27 cellular contexts compared by ENCODE assay signal in the genomic region with DNA sequence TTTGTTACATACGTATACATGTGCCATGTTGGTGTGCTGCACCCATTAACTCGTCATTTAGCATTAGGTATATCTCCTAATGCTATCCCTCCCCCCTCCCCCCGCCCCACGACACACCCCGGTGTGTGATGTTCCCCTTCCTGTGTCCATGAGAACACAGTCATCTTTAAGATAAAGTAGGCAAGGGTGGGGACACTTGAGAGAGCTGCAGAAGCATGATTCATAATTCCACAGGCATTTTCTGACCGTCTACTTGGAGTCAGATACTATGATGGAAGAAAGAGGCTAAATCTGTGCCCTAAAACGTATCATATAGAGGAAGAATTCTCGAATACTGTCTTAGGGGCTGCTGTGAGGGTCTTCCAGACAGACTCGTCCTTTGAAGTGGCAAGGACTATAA.
"Had no signal": no experiment of that assay in that cellular context is flagged by ENCODE, and none has a peak within 500 bp of the region (broad histone marks: within the 10 kb centered on the region; RNA-seq: fewer than 3 reads in every experiment).

No MANE protein-coding gene starts in this region.

- H3K4me3 Mint-ChIP-seq: activated CD4-positive, alpha-beta T cell treated with anti-CD3 and anti-CD28 coated beads, Interleukin-2, amount 10 ng/mL, durations not matched to agents 24 days and 14 days; activated CD8-positive, alpha-beta T cell treated with anti-CD3 and anti-CD28 coated beads for 36 hours; activated naive CD4-positive, alpha-beta T cell treated with anti-CD3 and anti-CD28 coated beads, Interleukin-2, amount 50 U/mL, for 24 hours; activated naive CD8-positive, alpha-beta T cell treated with anti-CD3 and anti-CD28 coated beads, Interleukin-2, amount 10 ng/mL, durations not matched to agents 7 days and 5 days; activated T-cell treated with anti-CD3 and anti-CD28 coated beads, Interleukin-2, amount 50 U/mL, for 24 hours had no signal

- ATAC-seq: activated CD8-positive, alpha-beta T cell treated with anti-CD3 and anti-CD28 coated beads for 36 hours had no signal

- H3K27ac ChIP-seq: ascending aorta, Peyer's patch had no signal

- H3K27me3 ChIP-seq: ascending aorta, MG63, Peyer's patch had no signal

- H3K4me1 ChIP-seq: ascending aorta, Peyer's patch had no signal

- H3K36me3 ChIP-seq: ascending aorta, MG63, Peyer's patch had no signal

- H3K27ac Mint-ChIP-seq: activated CD4-positive, alpha-beta T cell treated with anti-CD3 and anti-CD28 coated beads, Interleukin-2, amount 10 ng/mL, durations not matched to agents 24 days and 14 days; activated CD8-positive, alpha-beta T cell treated with anti-CD3 and anti-CD28 coated beads for 36 hours; activated naive CD4-positive, alpha-beta T cell treated with anti-CD3 and anti-CD28 coated beads, Interleukin-2, amount 50 U/mL, for 24 hours; activated naive CD8-positive, alpha-beta T cell treated with anti-CD3 and anti-CD28 coated beads, Interleukin-2, amount 10 ng/mL, durations not matched to agents 7 days and 5 days; activated T-cell treated with anti-CD3 and anti-CD28 coated beads, Interleukin-2, amount 50 U/mL, for 24 hours; activated T-helper 2 cell treated with anti-CD3 and anti-CD28 coated beads, Interferon-gamma antibody, Interleukin-2, Interleukin-4, amounts not matched to agents 10 μg/mL and 5 μg/mL and 100 μg/mL, durations not matched to agents 14 hours and 24 hours and 36 hours had no signal

- H3K27me3 Mint-ChIP-seq: activated CD4-positive, alpha-beta T cell treated with anti-CD3 and anti-CD28 coated beads, Interleukin-2, amount 10 ng/mL, durations not matched to agents 24 days and 14 days had no signal

- H3K4me3 ChIP-seq: ascending aorta, MG63, Peyer's patch had no signal

- DNase-seq: activated CD4-positive, alpha-beta T cell treated with anti-CD3 and anti-CD28 coated beads, Interleukin-2, amount 10 ng/mL, durations not matched to agents 24 days and 14 days; activated CD4-positive, alpha-beta T cell treated with anti-CD3 and anti-CD28 coated beads, Interleukin-2, amount 50 U/mL, for 4 hours; activated CD8-positive, alpha-beta T cell treated with anti-CD3 and anti-CD28 coated beads for 36 hours; activated gamma-delta T cell; activated naive CD4-positive, alpha-beta T cell treated with Interleukin-2 at 50 U/mL for 16 hours; activated naive CD8-positive, alpha-beta T cell treated with anti-CD3 and anti-CD28 coated beads, Interleukin-2, amount 10 ng/mL, durations not matched to agents 7 days and 5 days; activated T-cell treated with anti-CD3 and anti-CD28 coated beads, Interleukin-2, amount 50 U/mL, for 24 hours; amygdala; caudate nucleus; Karpas-422; KBM-7; MG63; NCI-H1048; NCI-H1105 treated with DMSO at 0.1 percent for 48 hours; NCI-H1436; NCI-H1694; NCI-H1930; NCI-H2081 treated with DMSO at 0.1 percent for 48 hours; NCI-H345; NCI-H524 treated with DMSO at 0.1 percent for 48 hours; Peyer's patch; Right ventricle myocardium superior; RPMI8226; T1000 had no signal

- H3K4me1 Mint-ChIP-seq: activated CD4-positive, alpha-beta T cell treated with anti-CD3 and anti-CD28 coated beads, Interleukin-2, amount 10 ng/mL, durations not matched to agents 24 days and 14 days; activated naive CD4-positive, alpha-beta T cell treated with anti-CD3 and anti-CD28 coated beads, Interleukin-2, amount 50 U/mL, for 24 hours; activated naive CD8-positive, alpha-beta T cell treated with anti-CD3 and anti-CD28 coated beads, Interleukin-2, amount 10 ng/mL, durations not matched to agents 7 days and 5 days had no signal

- H3K36me3 Mint-ChIP-seq: activated naive CD4-positive, alpha-beta T cell treated with anti-CD3 and anti-CD28 coated beads, Interleukin-2, amount 50 U/mL, for 24 hours had no signal
